In genomic region chr15:48940508-48940907, GRCh38 we compare ENCODE assay signal across 9 cellular contexts. TPM values are rescaled to one million over a fixed set of nuclear protein-coding genes. Genes with fewer than 3 reads are reported as not detected.
DNase-seq lines count a peak whose midpoint lies in the region; ATAC-seq, FAIRE-seq and TF ChIP-seq lines count a peak whose summit lies in the region.
"Had no signal": no experiment of that assay in that cellular context is flagged by ENCODE, and none has a peak within 500 bp of the region (broad histone marks: within the 10 kb centered on the region; RNA-seq: fewer than 3 reads in every experiment).

No MANE protein-coding gene starts in this region.

- H3K36me3 ChIP-seq in RWPE2 (ENCODE audit: low read depth): no peaks in the 10 kb centered on the region
- H3K36me3 ChIP-seq: gastrocnemius medialis had no signal

- H3K27ac Mint-ChIP-seq in CD14-positive monocyte: no peak overlapping the region

- no peaks in the 10 kb centered on the region for H3K9me3 ChIP-seq in RWPE2 (ENCODE audit: severe bottlenecking)
- H3K9me3 ChIP-seq: gastrocnemius medialis had no signal

- DNase-seq in RWPE2 (ENCODE audit: low spot score): no peak
- DNase-seq in non-pigmented ciliary epithelial cell (ENCODE audit: low read depth): peak; percentile 98
- no peak for DNase-seq in CD14-positive monocyte (ENCODE audit: low spot score)
- no peak for DNase-seq in stimulated activated CD8-positive, alpha-beta memory T cell treated with anti-CD3 and anti-CD28 coated beads, Interleukin-4, amount 100 ng/mL, for 48 hours
- DNase-seq in iPS-NIHi11 (ENCODE audit: low spot score): no peak
- DNase-seq in frontal cortex (ENCODE audit: low spot score in 2 of 2): no peak
- DNase-seq: gastrocnemius medialis had no signal

- no peaks in the 10 kb centered on the region for H3K27me3 ChIP-seq in RWPE2 (ENCODE audit: insufficient read depth, poor library complexity, severe bottlenecking)
- H3K27me3 ChIP-seq: gastrocnemius medialis had no signal

- H3K27me3 Mint-ChIP-seq in CD14-positive monocyte (ENCODE audit: low read depth in 3 of 3): peaks cover 3 to 5% (median 3%) of the 10 kb centered on the region in 3 donors

- H3K36me3 Mint-ChIP-seq in CD14-positive monocyte: no peaks in the 10 kb centered on the region

- peaks cover 3% of the 10 kb centered on the region for H3K4me1 Mint-ChIP-seq in CD14-positive monocyte

- no peak overlapping the region for H3K4me3 ChIP-seq in RWPE2 (ENCODE audit: severe bottlenecking)
- H3K4me3 ChIP-seq: gastrocnemius medialis had no signal

- peaks cover 0 to 6% (median 0%) of the 10 kb centered on the region in 7 donors for H3K9me3 Mint-ChIP-seq in CD14-positive monocyte

- peak; percentile 95 for ATAC-seq in GM18909 (IDR thresholded peaks at IDR 0.05; ENCODE audit: poor library complexity, unreplicated experiment)
- peak; percentile 81 for ATAC-seq in HG02623 (IDR thresholded peaks at IDR 0.05; ENCODE audit: unreplicated experiment)
- peak; percentile 40; the same call in 2 of the 3 replicates for ATAC-seq in RWPE2 (ENCODE audit: low read depth)
- ATAC-seq: gastrocnemius medialis had no signal

- H3K4me3 Mint-ChIP-seq in CD14-positive monocyte: no peak overlapping the region

- FAIRE-seq in frontal cortex (lab: Jason Lieb, UNC): no peak

- intact Hi-C loops in CD14-positive monocyte (cut with micrococcal nuclease): no loop called here

- H3K27ac ChIP-seq in RWPE2 (ENCODE audit: poor library complexity, severe bottlenecking): peak overlapping the region; percentile 22
- H3K27ac ChIP-seq: gastrocnemius medialis had no signal

- TF ChIP-seq CTCF in RWPE2 (IDR thresholded peaks at IDR 0.05; ENCODE audit: poor library complexity, severe bottlenecking) (no peak), CD14-positive monocyte (IDR thresholded peaks at IDR 0.05) (no peak)

- peaks cover 15% of the 10 kb centered on the region for H3K4me1 ChIP-seq in RWPE2 (ENCODE audit: insufficient read depth, poor library complexity, severe bottlenecking)
- H3K4me1 ChIP-seq: gastrocnemius medialis had no signal

RNA-seq across cellular contexts. Expression of gene SHC4, which starts 23.2 kb away (rescaled TPM):
- polyA plus RNA-seq in CD14-positive monocyte: not detected
- total RNA-seq in frontal cortex: 5.7 TPM

Comparison
In these comparisons a context has a peak if more than half of its experiments do, and no peak if none do; other contexts are left out.
1. ATAC-seq: peak in every context shown above with its lines; median percentile 95 in GM18909; 81 in HG02623; 40 in RWPE2.